8 cellular contexts compared by ENCODE assay signal in the genomic region with DNA sequence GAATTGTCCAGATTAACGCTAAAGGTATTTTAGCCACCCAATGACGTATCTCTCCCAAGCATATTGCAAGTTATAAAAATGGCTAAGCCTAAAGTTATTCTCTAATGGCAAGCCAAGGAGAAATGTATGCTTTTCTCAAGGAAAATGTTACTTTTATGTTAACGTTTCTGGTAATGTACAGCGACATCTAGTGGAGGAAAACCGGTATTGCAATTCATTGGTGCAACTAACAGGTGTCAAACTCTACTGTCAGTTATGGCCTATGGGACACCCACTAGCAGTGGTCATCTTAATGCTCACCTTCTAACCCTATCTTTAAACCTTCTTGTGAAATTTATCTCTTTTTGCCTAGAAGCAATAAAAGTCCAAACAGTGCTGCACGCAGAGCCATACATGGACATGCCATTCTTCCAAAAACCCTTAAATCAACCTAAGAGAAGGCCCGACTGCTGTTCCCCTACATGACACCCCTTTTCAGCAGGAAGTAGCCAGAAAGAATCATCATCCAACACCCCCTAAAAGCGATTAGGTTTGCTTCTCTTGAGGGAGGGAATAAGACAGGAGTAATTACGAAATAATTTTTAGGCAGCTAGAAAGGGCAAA.
A peak's percentile ranks its signal among the peaks of the same experiment; 100 is the strongest.
DNase-seq lines count a peak whose midpoint lies in the region; ATAC-seq and TF ChIP-seq lines count a peak whose summit lies in the region.

No MANE protein-coding gene starts in this region.

- no peak overlapping the region for H3K27ac ChIP-seq in C4-2B

- no peaks in the 10 kb centered on the region for H3K36me3 ChIP-seq in kidney epithelial cell (ENCODE audit: control insufficient read depth, insufficient read depth, low read length)

- TF ChIP-seq CTCF in C4-2B (conservative IDR thresholded peaks at IDR 0.05) (peak; percentile 92), GM12874 (IDR thresholded peaks at IDR 0.05; ENCODE audit: insufficient read depth, low read depth, low read length) (peak; percentile 65), kidney epithelial cell (IDR thresholded peaks at IDR 0.05; ENCODE audit: insufficient read depth, low read length, poor library complexity, severe bottlenecking) (peak; percentile 66)

- H3K4me3 ChIP-seq in kidney epithelial cell (ENCODE audit: low read depth, low read length): no peak overlapping the region

- DNase-seq in NCI-H446 (lab: John Stamatoyannopoulos, UW) (peak; percentile 6 to 61), kidney epithelial cell (ENCODE audit: low read depth) (no peak), stromal cell of bone marrow (ENCODE audit: low read depth) (peak; percentile 13)
- DNase-seq in activated gamma-delta T cell treated with anti-CD3 and anti-CD28 coated beads, Interleukin-2, amount 50 U/mL, for 16 hours (ENCODE audit: low read depth): peak; percentile 25
- no peak for DNase-seq in activated naive CD4-positive, alpha-beta T cell treated with Interleukin-2 at 50 U/mL for 16 hours

- no peaks in the 10 kb centered on the region for H3K27me3 ChIP-seq in kidney epithelial cell (ENCODE audit: control insufficient read depth, insufficient read depth, low read length)

- ATAC-seq in GM21825 (IDR thresholded peaks at IDR 0.05; ENCODE audit: unreplicated experiment): no peak

Comparison
In these comparisons a context has a peak if more than half of its experiments do, and no peak if none do; other contexts are left out.
1. DNase-seq: peak in NCI-H446 (2 of 2), activated gamma-delta T cell treated with anti-CD3 and anti-CD28 coated beads, Interleukin-2, amount 50 U/mL, for 16 hours (single experiment) and stromal cell of bone marrow (single experiment); none in kidney epithelial cell (single experiment) and activated naive CD4-positive, alpha-beta T cell treated with Interleukin-2 at 50 U/mL for 16 hours (single experiment).
2. Peak in every context shown above with its lines, with median percentiles within 50 percentile points of each other: CTCF ChIP-seq.